Comparison of ENCODE assay signal across 9 cellular contexts in genomic region chr6:122610690-122611455, GRCh38. TPM values are rescaled to one million over a fixed set of nuclear protein-coding genes. Genes with fewer than 3 reads are reported as not detected.
DNase-seq lines count a peak whose midpoint lies in the region; ATAC-seq and TF ChIP-seq lines count a peak whose summit lies in the region.
"Had no signal": no experiment of that assay in that cellular context is flagged by ENCODE, and none has a peak within 500 bp of the region (broad histone marks: within the 10 kb centered on the region; RNA-seq: fewer than 3 reads in every experiment).

No MANE protein-coding gene starts in this region.

- TF ChIP-seq CTCF in LNCaP clone FGC (IDR thresholded peaks at IDR 0.05; ENCODE audit: control insufficient read depth, extremely low read depth, insufficient read depth) (peak; percentile 14; the same call in 1 of the 2 replicates), WERI-Rb-1 (IDR thresholded peaks at IDR 0.05; ENCODE audit: low read depth, low read length) (peak; percentile 68), upper lobe of right lung (IDR thresholded peaks at IDR 0.05) (no peak)

- H4K20me1 ChIP-seq in GM23248 (ENCODE audit: insufficient read depth) = no peaks in the 10 kb centered on the region

- in situ Hi-C loops in GM23248 (cut with MboI) = no loop called here

- peak; percentile 65 for ATAC-seq in upper lobe of right lung

- WGBS in GM23248 (ENCODE audit: low coverage in 1 of 2, low lambda C conversion rate in 2 of 2, missing lambda C conversion rate in 2 of 2), 2 experiments = 8 to 11% methylated on average over 42 of the region's 42 CpGs
- WGBS in esophagus, 2 donors = 3 to 4% methylated on average over 42 of the region's 42 CpGs

- no peaks in the 10 kb centered on the region for H3K9me2 ChIP-seq in GM23248 (ENCODE audit: insufficient read depth)

- no peak overlapping the region for H3K27ac ChIP-seq in GM23248
- H3K27ac ChIP-seq in WERI-Rb-1 = peak overlapping the region; percentile 84
- no peak overlapping the region for H3K27ac ChIP-seq in esophagus (ENCODE audit: low read depth in 2 of 2, low read length in 1 of 2)
- no peak overlapping the region for H3K27ac ChIP-seq in muscle layer of duodenum (ENCODE audit: low read length)
- H3K27ac ChIP-seq in upper lobe of right lung = no peak overlapping the region

- DNase-seq in NCI-H2196 (lab: John Stamatoyannopoulos, UW; ENCODE audit: unreplicated experiment) = peak; percentile 19
- no peak for DNase-seq in NCI-H2196 treated with DMSO at 0.1 percent for 48 hours (lab: John Stamatoyannopoulos, UW; ENCODE audit: unreplicated experiment)
- DNase-seq in GM23248 = peak; percentile 29
- peak; percentile 74 for DNase-seq in LNCaP clone FGC (ENCODE audit: low read depth)
- peak; percentile 88 for DNase-seq in WERI-Rb-1
- peak; percentile 74 for DNase-seq in upper lobe of right lung
- DNase-seq: DND-41 had no signal

- no peaks in the 10 kb centered on the region for H3K79me2 ChIP-seq in GM23248 (ENCODE audit: insufficient read depth)

- H3K4me1 ChIP-seq in GM23248 (ENCODE audit: insufficient read depth) = no peaks in the 10 kb centered on the region; the same call in 1 of the 2 replicates
- peaks cover 5 to 9% of the 10 kb centered on the region in 2 donors for H3K4me1 ChIP-seq in esophagus (ENCODE audit: control insufficient read depth in 2 of 2, insufficient read depth in 2 of 2, low read length in 1 of 2)
- H3K4me1 ChIP-seq in muscle layer of duodenum (ENCODE audit: control insufficient read depth in 1 of 2, insufficient read depth in 2 of 2, low read length in 2 of 2) = peaks cover 0 to 9% of the 10 kb centered on the region in 2 donors
- H3K4me1 ChIP-seq in upper lobe of right lung = peaks cover 9% of the 10 kb centered on the region

- intact Hi-C loops in upper lobe of right lung (cut with DNase I) = no loop called here

- H3K36me3 ChIP-seq in GM23248 (ENCODE audit: low read depth) (no peaks in the 10 kb centered on the region), WERI-Rb-1 (peaks cover 6% of the 10 kb centered on the region), esophagus (ENCODE audit: control insufficient read depth in 2 of 2, insufficient read depth in 2 of 2, low read length in 1 of 2) (no peaks in the 10 kb centered on the region), muscle layer of duodenum (ENCODE audit: control insufficient read depth in 1 of 2, insufficient read depth in 2 of 2, low read length in 2 of 2) (no peaks in the 10 kb centered on the region), upper lobe of right lung (no peaks in the 10 kb centered on the region)

- H3K9me3 ChIP-seq in GM23248 (ENCODE audit: low read depth) (no peaks in the 10 kb centered on the region), WERI-Rb-1 (ENCODE audit: severe bottlenecking) (no peaks in the 10 kb centered on the region), esophagus (ENCODE audit: control insufficient read depth in 2 of 2, insufficient read depth in 1 of 2, low read depth in 1 of 2, low read length in 1 of 2) (no peaks in the 10 kb centered on the region), muscle layer of duodenum (ENCODE audit: control insufficient read depth in 1 of 2, low read length in 2 of 2) (no peaks in the 10 kb centered on the region), upper lobe of right lung (no peaks in the 10 kb centered on the region)

- peak overlapping the region; percentile 75 for H3K4me2 ChIP-seq in GM23248 (ENCODE audit: unreplicated experiment)

- H2AFZ ChIP-seq in GM23248 = peak overlapping the region; percentile 66

- H3K27me3 ChIP-seq in GM23248 (replicated peaks; ENCODE audit: insufficient read depth) (peaks cover 24% of the 10 kb centered on the region), WERI-Rb-1 (ENCODE audit: insufficient read depth, low read depth, severe bottlenecking) (no peaks in the 10 kb centered on the region), esophagus (ENCODE audit: control insufficient read depth in 1 of 2, insufficient read depth in 2 of 2, low read length in 2 of 2) (no peaks in the 10 kb centered on the region), muscle layer of duodenum (ENCODE audit: low read depth, low read length) (no peaks in the 10 kb centered on the region), upper lobe of right lung (peaks cover 31% of the 10 kb centered on the region)

- no peaks in the 10 kb centered on the region for H3F3A ChIP-seq in GM23248 (ENCODE audit: insufficient read depth)

- H3K4me3 ChIP-seq in GM23248 = peak overlapping the region; percentile 67
- peak overlapping the region; percentile 79 for H3K4me3 ChIP-seq in LNCaP clone FGC (ENCODE audit: low read depth, low read length)
- peak overlapping the region; percentile 90 for H3K4me3 ChIP-seq in WERI-Rb-1 (ENCODE audit: low read depth, low read length)
- peak overlapping the region; percentile 49 to 57 for H3K4me3 ChIP-seq in esophagus (ENCODE audit: low read depth in 1 of 2, low read length in 2 of 2)
- peak overlapping the region; percentile 68 to 80 for H3K4me3 ChIP-seq in muscle layer of duodenum (ENCODE audit: low read depth in 1 of 2, low read length in 2 of 2)
- peak overlapping the region; percentile 55 for H3K4me3 ChIP-seq in upper lobe of right lung

- peak overlapping the region; percentile 26; the same call in 1 of the 2 replicates for H3K9ac ChIP-seq in GM23248

RNA-seq across cellular contexts. Expression of gene PKIB, which starts 0.7 kb away (rescaled TPM):
- total RNA-seq in GM23248 (2014; rRNA removed; shearing (Covaris generic)) = 1.3 TPM in 1 of 2 replicates, not detected in the other
- 0.40 and 0.77 TPM in 2 replicates for polyA plus RNA-seq in GM23248 (2016; fragmentation: Nextera tagmentation; extraction: Ambion mirVana)
- polyA plus RNA-seq in esophagus = 1 to 10 TPM; 3.5 to 4.2 TPM
- total RNA-seq in upper lobe of right lung = 2.1 TPM
